ENCODE assay signal across 1 cellular context in genomic region chr19:15296841-15297415, GRCh38.
TF ChIP-seq lines count a peak whose summit lies in the region.

No MANE protein-coding gene starts in this region.

TF ChIP-seq in HepG2, 621 proteins besides CTCF, POLR2A, EP300 and RAD21 (continued from another document and continues in another):
- TF ChIP-seq ZNF142 (CRISPR knock-in tag; IDR thresholded peaks at IDR 0.05) (no peak), FIP1L1 (IDR thresholded peaks at IDR 0.05; ENCODE audit: borderline replicate concordance, insufficient read depth, low read depth, low read length) (no peak), MXD4 (CRISPR knock-in tag; IDR thresholded peaks at IDR 0.05) (no peak), CEBPG (CRISPR knock-in tag; IDR thresholded peaks at IDR 0.05) (peak; percentile 90), NR3C1 (CRISPR knock-in tag; IDR thresholded peaks at IDR 0.05) (no peak), ZSCAN30 (CRISPR knock-in tag; IDR thresholded peaks at IDR 0.05) (peak; percentile 79; the same call in 1 of the 2 replicates), ZFP82 (CRISPR knock-in tag; IDR thresholded peaks at IDR 0.05; ENCODE audit: borderline replicate concordance) (no peak), ZNF564 (CRISPR knock-in tag; IDR thresholded peaks at IDR 0.05) (0 out of 2 replicates have a peak, but pooled peaks have one; percentile 70), GLI4 (CRISPR knock-in tag; IDR thresholded peaks at IDR 0.05; ENCODE audit: borderline replicate concordance) (no peak), TEAD2 (CRISPR knock-in tag; IDR thresholded peaks at IDR 0.05) (no peak), SNRNP70 (IDR thresholded peaks at IDR 0.05; ENCODE audit: low read depth, low read length) (no peak), RFXANK (CRISPR knock-in tag; IDR thresholded peaks at IDR 0.05) (no peak), NFKB2 (CRISPR knock-in tag; IDR thresholded peaks at IDR 0.05; ENCODE audit: borderline replicate concordance) (no peak), ZFP62 (CRISPR knock-in tag; IDR thresholded peaks at IDR 0.05) (no peak), GFI1 (CRISPR knock-in tag; IDR thresholded peaks at IDR 0.05; ENCODE audit: borderline replicate concordance) (peak; percentile 60), PLRG1 (conservative IDR thresholded peaks at IDR 0.05) (no peak), ZNF605 (CRISPR knock-in tag; IDR thresholded peaks at IDR 0.05) (no peak; the same call in 1 of the 2 replicates), ZNF652 (CRISPR knock-in tag; IDR thresholded peaks at IDR 0.05; ENCODE audit: borderline replicate concordance, low read depth) (peak; percentile 73), ARID4A (CRISPR knock-in tag; IDR thresholded peaks at IDR 0.05; ENCODE audit: borderline replicate concordance) (peak; percentile 62; the same call in 1 of the 2 replicates), TSC22D2 (CRISPR knock-in tag; IDR thresholded peaks at IDR 0.05; ENCODE audit: borderline replicate concordance) (no peak; the same call in 1 of the 2 replicates), ZNF646 (CRISPR knock-in tag; IDR thresholded peaks at IDR 0.05) (0 out of 2 replicates have a peak, but pooled peaks have one; percentile 17), JUND (CRISPR knock-in tag; IDR thresholded peaks at IDR 0.05) (peak; percentile 3; the same call in 1 of the 2 replicates), KAT8 (CRISPR knock-in tag; IDR thresholded peaks at IDR 0.05) (no peak), HDAC2 (CRISPR knock-in tag; IDR thresholded peaks at IDR 0.05) (peak; percentile 59; the same call in 1 of the 2 replicates), RERE (CRISPR knock-in tag; IDR thresholded peaks at IDR 0.05; ENCODE audit: low read depth) (0 out of 2 replicates have a peak, but pooled peaks have one; percentile 10), ZNF292 (CRISPR knock-in tag; IDR thresholded peaks at IDR 0.05; ENCODE audit: borderline replicate concordance, low read depth) (0 out of 2 replicates have a peak, but pooled peaks have one; percentile 7), HMGA1 (CRISPR knock-in tag; conservative IDR thresholded peaks at IDR 0.05) (no peak), ZZZ3 (CRISPR knock-in tag; IDR thresholded peaks at IDR 0.05; ENCODE audit: borderline replicate concordance) (peak; percentile 66; the same call in 1 of the 2 replicates), SOX6 (IDR thresholded peaks at IDR 0.05) (no peak), SOX6 (CRISPR knock-in tag; IDR thresholded peaks at IDR 0.05) (peak; percentile 81), PAWR (CRISPR knock-in tag; IDR thresholded peaks at IDR 0.05; ENCODE audit: borderline replicate concordance) (no peak), ZBTB21 (CRISPR knock-in tag; IDR thresholded peaks at IDR 0.05) (peak; percentile 59; the same call in 1 of the 2 replicates), ZNF614 (CRISPR knock-in tag; IDR thresholded peaks at IDR 0.05; ENCODE audit: borderline replicate concordance) (peak; percentile 85; the same call in 1 of the 2 replicates)
- TF ChIP-seq, protein P1, sequence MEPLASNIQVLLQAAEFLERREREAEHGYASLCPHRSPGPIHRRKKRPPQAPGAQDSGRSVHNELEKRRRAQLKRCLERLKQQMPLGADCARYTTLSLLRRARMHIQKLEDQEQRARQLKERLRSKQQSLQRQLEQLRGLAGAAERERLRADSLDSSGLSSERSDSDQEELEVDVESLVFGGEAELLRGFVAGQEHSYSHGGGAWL (CRISPR knock-in tag; IDR thresholded peaks at IDR 0.05), result 0 out of 2 replicates have a peak, but pooled peaks have one; percentile 5
- TF ChIP-seq, protein P2, sequence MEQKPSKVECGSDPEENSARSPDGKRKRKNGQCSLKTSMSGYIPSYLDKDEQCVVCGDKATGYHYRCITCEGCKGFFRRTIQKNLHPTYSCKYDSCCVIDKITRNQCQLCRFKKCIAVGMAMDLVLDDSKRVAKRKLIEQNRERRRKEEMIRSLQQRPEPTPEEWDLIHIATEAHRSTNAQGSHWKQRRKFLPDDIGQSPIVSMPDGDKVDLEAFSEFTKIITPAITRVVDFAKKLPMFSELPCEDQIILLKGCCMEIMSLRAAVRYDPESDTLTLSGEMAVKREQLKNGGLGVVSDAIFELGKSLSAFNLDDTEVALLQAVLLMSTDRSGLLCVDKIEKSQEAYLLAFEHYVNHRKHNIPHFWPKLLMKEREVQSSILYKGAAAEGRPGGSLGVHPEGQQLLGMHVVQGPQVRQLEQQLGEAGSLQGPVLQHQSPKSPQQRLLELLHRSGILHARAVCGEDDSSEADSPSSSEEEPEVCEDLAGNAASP (CRISPR knock-in tag; IDR thresholded peaks at IDR 0.05; ENCODE audit: borderline replicate concordance), result peak; percentile 71
